In the genomic region with DNA sequence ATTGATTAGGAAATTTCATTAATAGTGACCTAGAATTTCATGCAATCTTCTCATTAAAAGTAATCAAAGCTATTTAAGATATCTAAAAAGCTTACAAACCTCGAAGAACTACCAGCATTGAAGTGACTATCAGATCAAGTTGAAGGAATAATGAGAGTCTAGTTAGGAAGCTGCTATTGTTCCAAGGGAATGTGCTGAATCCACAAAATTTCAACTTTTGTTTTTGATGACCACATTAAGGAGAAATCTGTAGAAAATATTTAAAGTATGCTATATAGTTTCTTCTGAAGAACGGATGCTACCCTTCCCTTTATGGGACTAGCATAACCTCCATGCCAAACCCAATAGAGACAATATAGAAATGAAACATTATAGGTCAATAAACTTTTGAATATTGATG, we compare ENCODE assay signal across 12 cellular contexts. TPM values are rescaled to one million over a fixed set of nuclear protein-coding genes. Genes with fewer than 3 reads are reported as not detected.
"Had no signal": no experiment of that assay in that cellular context is flagged by ENCODE, and none has a peak within 500 bp of the region (broad histone marks: within the 10 kb centered on the region; RNA-seq: fewer than 3 reads in every experiment).

No MANE protein-coding gene starts in this region.

- H3K27ac ChIP-seq: GM23248 had no signal

- H3K36me3 ChIP-seq: HAP-1 had no signal

- H2AFZ ChIP-seq: GM23248, GM23338 had no signal

- DNase-seq: GM23248, GOT3, H7, H9, HCEC 1CT, HFFc6 had no signal

- FAIRE-seq: H1, H54 had no signal

- H3K4me2 ChIP-seq: GM23338 had no signal

- H3K4me3 ChIP-seq: GM23248, GM23338, HAP-1 had no signal

- ATAC-seq: GM23338, HCT116 had no signal

- H3K4me1 ChIP-seq: HAP-1 had no signal

- H3K9ac ChIP-seq: GM23248 had no signal

- H3K9me3 ChIP-seq: HAP-1 had no signal

RNA-seq across cellular contexts. Expression of a gene that starts 2.5 kb away (rescaled TPM):
- total RNA-seq: GM23248, GM23338, H1, H4, H9, HFFc6 had no signal
- polyA plus RNA-seq: GM23248, GM23338, H1 had no signal

RNA-seq across cellular contexts. Expression of a gene that starts 30.9 kb away (rescaled TPM):
- total RNA-seq: GM23248, GM23338, H1, H4, H7, H9, HFFc6 had no signal
- polyA plus RNA-seq: GM23248, GM23338, H1 had no signal

RNA-seq across cellular contexts. Expression of a gene that starts 55.4 kb away (rescaled TPM):
- total RNA-seq: GM23248, GM23338, H1, H4, H7, H9, HFFc6 had no signal
- polyA plus RNA-seq: GM23248, GM23338, H1 had no signal
